ENCODE assay signal across 1 cellular context in genomic region chr21:14535702-14536101, GRCh38.
TF ChIP-seq lines count a peak whose summit lies in the region.

No MANE protein-coding gene starts in this region.

TF ChIP-seq in GM12878, 131 proteins besides CTCF, POLR2A, EP300 and RAD21:
- TF ChIP-seq EGR1 (IDR thresholded peaks at IDR 0.05; ENCODE audit: borderline replicate concordance in 1 of 2, low read depth in 2 of 2, low read length in 2 of 2): no peak
- TF ChIP-seq HDAC2 (IDR thresholded peaks at IDR 0.05): no peak
